In genomic region chr1:32266926-32267645, GRCh38 we compare ENCODE assay signal across 10 cellular contexts. TPM values are rescaled to one million over a fixed set of nuclear protein-coding genes. Genes with fewer than 3 reads are reported as not detected.
DNase-seq lines count a peak whose midpoint lies in the region; ATAC-seq and TF ChIP-seq lines count a peak whose summit lies in the region.
"Had no signal": no experiment of that assay in that cellular context is flagged by ENCODE, and none has a peak within 500 bp of the region (broad histone marks: within the 10 kb centered on the region; RNA-seq: fewer than 3 reads in every experiment).

No MANE protein-coding gene starts in this region.

- CTCF ChIA-PET in CD4-positive, alpha-beta T cell (lab: Charles Lee): no interaction called here

- H3K9me3 ChIP-seq in CD4-positive, alpha-beta T cell (ENCODE audit: control insufficient read depth, low read length): no peaks in the 10 kb centered on the region

- DNase-seq in CD4-positive, alpha-beta T cell: no peak
- DNase-seq in HT1080 (ENCODE audit: low read depth) (peak; percentile 29), astrocyte of the hippocampus (ENCODE audit: low read depth, low spot score) (peak; percentile 45), lung microvascular endothelial cell (ENCODE audit: low read depth in 2 of 2) (peak; percentile 96 to 97), GM13976 (ENCODE audit: low spot score) (no peak), DMS114 treated with DMSO at 0.1 percent for 48 hours (lab: John Stamatoyannopoulos, UW; ENCODE audit: unreplicated experiment) (no peak)
- DNase-seq: mammary epithelial cell, NCI-H187 treated with DMSO at 0.1 percent for 48 hours had no signal

- H3K27me3 ChIP-seq in CD4-positive, alpha-beta T cell (ENCODE audit: control insufficient read depth, insufficient read depth, low read length): no peaks in the 10 kb centered on the region

- peaks cover 60% of the 10 kb centered on the region for H3K4me1 Mint-ChIP-seq in CD4-positive, alpha-beta T cell (ENCODE audit: low read depth)

- H3K36me3 Mint-ChIP-seq in CD4-positive, alpha-beta T cell (ENCODE audit: low read depth): peaks cover 46% of the 10 kb centered on the region

- no peaks in the 10 kb centered on the region for H3K9me3 Mint-ChIP-seq in CD4-positive, alpha-beta T cell

- peak overlapping the region; percentile 81 for H3K4me3 Mint-ChIP-seq in CD4-positive, alpha-beta T cell

- TF ChIP-seq CTCF in CD4-positive, alpha-beta T cell (IDR thresholded peaks at IDR 0.05): no peak
- no peak for TF ChIP-seq CTCF in GM13976 (IDR thresholded peaks at IDR 0.05; ENCODE audit: borderline replicate concordance, control extremely low read depth, extremely low read depth, insufficient read depth, missing control alignments)

- intact Hi-C loops in CD4-positive, alpha-beta T cell (cut with DNase I, micrococcal nuclease): no loop called here

- H3K27ac Mint-ChIP-seq in CD4-positive, alpha-beta T cell: peak overlapping the region; percentile 92

- ATAC-seq in CD4-positive, alpha-beta T cell (ENCODE audit: poor library complexity): peak; percentile 54
- ATAC-seq in GM19023 (IDR thresholded peaks at IDR 0.05; ENCODE audit: unreplicated experiment) (no peak), HG02678 (IDR thresholded peaks at IDR 0.05; ENCODE audit: unreplicated experiment) (no peak)

- POLR2A ChIA-PET in CD4-positive, alpha-beta T cell (lab: Charles Lee): interaction anchor here (0.6 to 20.9 kb wide), 9 partner anchors 14 to 677 kb away, joined by 3 to 543 read pairs (median 7); partner anchors contain the start of genes BSDC1, FAM167B, HDAC1 and LCK

- H3K27ac ChIP-seq in CD4-positive, alpha-beta T cell (ENCODE audit: low read depth, low read length): peak overlapping the region; percentile 57

- in situ Hi-C loops in GM13976 (cut with MboI; ENCODE audit: low sequenced_read_pairs, unreplicated experiment): no loop called here

- no peaks in the 10 kb centered on the region for H3K27me3 Mint-ChIP-seq in CD4-positive, alpha-beta T cell

RNA-seq across cellular contexts. Expression of gene LCK, which starts 16.0 kb away (rescaled TPM):
- 100 to 1,000 TPM; 187 to 188 TPM for total RNA-seq in CD4-positive, alpha-beta T cell
- total RNA-seq in HT1080 (2014; rRNA removed; shearing (Covaris generic)): 0.16 TPM in 1 of 2 replicates, not detected in the other
- polyA plus RNA-seq in HT1080 (2015; cell fraction: cytosol; rRNA removed): 0.07 and 0.23 TPM in 2 replicates
- 0.15 and 0.16 TPM in 2 replicates for polyA plus RNA-seq in HT1080 (2015; cell fraction: nucleus; rRNA removed)
- total RNA-seq in lung microvascular endothelial cell: under 0.01 TPM in 2 replicates

RNA-seq across cellular contexts. Expression of gene FAM167B, which starts 20.1 kb away (rescaled TPM):
- total RNA-seq in CD4-positive, alpha-beta T cell: under 1 TPM; 0.38 to 0.45 TPM
- total RNA-seq in HT1080 (2014; rRNA removed; shearing (Covaris generic)): 0.17 and 0.95 TPM in 2 replicates
- 1.3 and 1.4 TPM in 2 replicates for polyA plus RNA-seq in HT1080 (2015; cell fraction: cytosol; rRNA removed)
- polyA plus RNA-seq in HT1080 (2015; cell fraction: nucleus; rRNA removed): 1.4 TPM in 2 replicates
- 0.79 and 0.87 TPM in 2 replicates for total RNA-seq in lung microvascular endothelial cell

RNA-seq across cellular contexts. Expression of gene HDAC1, which starts 24.8 kb away (rescaled TPM):
- total RNA-seq in CD4-positive, alpha-beta T cell: 10 to 100 TPM; 56.9 to 61.0 TPM
- 123 and 126 TPM in 2 replicates for total RNA-seq in HT1080 (2014; rRNA removed; shearing (Covaris generic))
- polyA plus RNA-seq in HT1080 (2015; cell fraction: cytosol; rRNA removed): 118 and 122 TPM in 2 replicates
- polyA plus RNA-seq in HT1080 (2015; cell fraction: nucleus; rRNA removed): 179 and 182 TPM in 2 replicates
- 113 and 114 TPM in 2 replicates for total RNA-seq in lung microvascular endothelial cell

RNA-seq across cellular contexts. Expression of gene EIF3I, which starts 44.9 kb away (rescaled TPM):
- total RNA-seq in CD4-positive, alpha-beta T cell: 100 to 1,000 TPM; 103 to 110 TPM
- 640 and 670 TPM in 2 replicates for total RNA-seq in HT1080 (2014; rRNA removed; shearing (Covaris generic))
- polyA plus RNA-seq in HT1080 (2015; cell fraction: cytosol; rRNA removed): 524 and 565 TPM in 2 replicates
- 271 and 341 TPM in 2 replicates for polyA plus RNA-seq in HT1080 (2015; cell fraction: nucleus; rRNA removed)
- 227 and 275 TPM in 2 replicates for total RNA-seq in lung microvascular endothelial cell

RNA-seq across cellular contexts. Expression of gene TMEM234, which starts 44.9 kb away (rescaled TPM):
- 10 to 100 TPM; 11.5 to 12.8 TPM for total RNA-seq in CD4-positive, alpha-beta T cell
- 15.6 and 17.2 TPM in 2 replicates for total RNA-seq in HT1080 (2014; rRNA removed; shearing (Covaris generic))
- 12.8 and 13.5 TPM in 2 replicates for polyA plus RNA-seq in HT1080 (2015; cell fraction: cytosol; rRNA removed)
- 49.7 and 56.9 TPM in 2 replicates for polyA plus RNA-seq in HT1080 (2015; cell fraction: nucleus; rRNA removed)
- total RNA-seq in lung microvascular endothelial cell: 8.7 and 11.1 TPM in 2 replicates

Comparison
In these comparisons a context has a peak if more than half of its experiments do, and no peak if none do; other contexts are left out.
1. DNase-seq: peak in HT1080 (single experiment), astrocyte of the hippocampus (single experiment) and lung microvascular endothelial cell (2 of 2); none in CD4-positive, alpha-beta T cell (0 of 10), GM13976 (single experiment) and DMS114 treated with DMSO at 0.1 percent for 48 hours (single experiment).
2. RNA of gene LCK, which starts 16.0 kb away (total RNA-seq): 187 to 188 TPM in CD4-positive, alpha-beta T cell; 0.16 TPM in HT1080 and under 0.01 TPM in lung microvascular endothelial cell; every median in the first group is over 100 times any median in the second.